In the genomic region with DNA sequence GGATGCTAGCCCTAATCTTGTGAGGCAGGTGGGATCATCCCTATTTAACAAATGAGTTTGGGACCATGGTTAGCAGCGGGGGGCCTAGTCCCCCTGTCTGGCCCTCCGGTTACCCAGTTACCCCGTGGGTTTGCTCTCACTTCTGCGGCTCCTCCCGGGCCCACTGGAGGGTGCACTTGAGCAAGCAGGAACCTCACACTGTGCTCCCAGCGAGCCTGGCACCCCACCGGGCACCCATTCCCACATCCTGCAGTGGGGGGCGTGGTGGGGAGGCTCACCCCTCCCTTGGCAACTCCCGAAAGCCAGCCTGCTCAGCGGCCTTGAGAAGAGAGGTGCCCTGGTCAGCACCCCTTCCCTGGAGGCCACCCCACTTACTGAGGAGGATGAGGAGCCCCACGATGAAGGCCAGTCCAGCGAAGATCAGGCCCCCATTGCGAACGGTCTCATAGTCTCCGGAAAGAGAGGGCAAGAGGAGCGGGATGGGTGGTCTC, we compare ENCODE assay signal across 8 cellular contexts. TPM values are rescaled to one million over a fixed set of nuclear protein-coding genes. Genes with fewer than 3 reads are reported as not detected.
A peak's percentile ranks its signal among the peaks of the same experiment; 100 is the strongest.
DNase-seq lines count a peak whose midpoint lies in the region; ATAC-seq, FAIRE-seq and TF ChIP-seq lines count a peak whose summit lies in the region.

No MANE protein-coding gene starts in this region.

- H3K9me3 ChIP-seq in endocrine pancreas (ENCODE audit: control insufficient read depth, low read length) = no peaks in the 10 kb centered on the region
- no peaks in the 10 kb centered on the region for H3K9me3 ChIP-seq in pancreas

- H3K4me1 Mint-ChIP-seq in activated CD4-positive, alpha-beta T cell treated with anti-CD3 and anti-CD28 coated beads for 36 hours = peaks cover 46% of the 10 kb centered on the region

- 21 to 25% methylated on average over 16 of the region's 16 CpGs for WGBS in pancreas, 2 donors

- no peaks in the 10 kb centered on the region for H3K9me3 Mint-ChIP-seq in activated CD4-positive, alpha-beta T cell treated with anti-CD3 and anti-CD28 coated beads for 36 hours (ENCODE audit: low read depth)

- intact Hi-C loops in activated CD4-positive, alpha-beta T cell treated with anti-CD3 and anti-CD28 coated beads for 36 hours (cut with DNase I, micrococcal nuclease) = loop anchor here in 1 of 2 experiments (1.0 kb wide), 2 partner anchors 125 to 231 kb away; no protein-coding TSS in a partner anchor
- intact Hi-C loops in pancreas (cut with DNase I) = no loop called here

- peak overlapping the region; percentile 29 for H3K27ac Mint-ChIP-seq in activated CD4-positive, alpha-beta T cell treated with anti-CD3 and anti-CD28 coated beads for 36 hours

- H3K27me3 ChIP-seq in endocrine pancreas (ENCODE audit: control insufficient read depth, insufficient read depth, low read length) (no peaks in the 10 kb centered on the region), pancreas (no peaks in the 10 kb centered on the region)

- TF ChIP-seq CTCF in HFF-Myc (IDR thresholded peaks at IDR 0.05; ENCODE audit: low read depth, low read length, missing control alignments) = peak; percentile 60
- TF ChIP-seq CTCF in pancreas (IDR thresholded peaks at IDR 0.05) = peak in 3 of 4 donors; percentile 45 to 65 (median 49)

- no peaks in the 10 kb centered on the region for H3K36me3 Mint-ChIP-seq in activated CD4-positive, alpha-beta T cell treated with anti-CD3 and anti-CD28 coated beads for 36 hours (ENCODE audit: low read depth)

- H3K4me3 Mint-ChIP-seq in activated CD4-positive, alpha-beta T cell treated with anti-CD3 and anti-CD28 coated beads for 36 hours = no peak overlapping the region

- H3K27me3 Mint-ChIP-seq in activated CD4-positive, alpha-beta T cell treated with anti-CD3 and anti-CD28 coated beads for 36 hours = no peaks in the 10 kb centered on the region

- POLR2A ChIA-PET in activated CD4-positive, alpha-beta T cell treated with anti-CD3 and anti-CD28 coated beads for 36 hours (lab: Charles Lee) = no interaction called here

- H3K27ac ChIP-seq in pancreas = peak overlapping the region; percentile 17 to 91 (median 82)

- H3K36me3 ChIP-seq in endocrine pancreas (ENCODE audit: control insufficient read depth, insufficient read depth, low read length) (no peaks in the 10 kb centered on the region), pancreas (no peaks in the 10 kb centered on the region)

- no peaks in the 10 kb centered on the region for H3K4me1 ChIP-seq in endocrine pancreas (ENCODE audit: control insufficient read depth, insufficient read depth, low read length)
- H3K4me1 ChIP-seq in pancreas = peaks cover 0 to 12% (median 5%) of the 10 kb centered on the region in 3 donors

- peak; percentile 30 for ATAC-seq in activated CD4-positive, alpha-beta T cell treated with anti-CD3 and anti-CD28 coated beads for 36 hours
- peak; percentile 22 to 50 (median 43) for ATAC-seq in pancreas
- ATAC-seq in GM18502 (IDR thresholded peaks at IDR 0.05; ENCODE audit: poor library complexity, unreplicated experiment) = no peak
- ATAC-seq in HG03139 (IDR thresholded peaks at IDR 0.05; ENCODE audit: unreplicated experiment) = no peak
- no peak for ATAC-seq in HG03520 (IDR thresholded peaks at IDR 0.05; ENCODE audit: unreplicated experiment)

- peak; percentile 53 for DNase-seq in CD1c-positive myeloid dendritic cell (ENCODE audit: extremely low spot score)
- no peak for DNase-seq in HFF-Myc (ENCODE audit: extremely low read depth, low read depth)
- peak; percentile 80 for DNase-seq in activated CD4-positive, alpha-beta T cell treated with anti-CD3 and anti-CD28 coated beads for 36 hours
- peak in 3 of 6 donors; percentile 62 to 80 (median 72) for DNase-seq in pancreas

- peak overlapping the region; percentile 75 for H3K9ac ChIP-seq in endocrine pancreas (ENCODE audit: control insufficient read depth, insufficient read depth, low read length)

- CTCF ChIA-PET in activated CD4-positive, alpha-beta T cell treated with anti-CD3 and anti-CD28 coated beads for 36 hours (lab: Charles Lee) = interaction anchor here (0.6 to 4.9 kb wide), 12 partner anchors 10 to 231 kb away, joined by 3 to 48 read pairs (median 4); no protein-coding TSS in a partner anchor

- no peak for FAIRE-seq in pancreas (lab: Jason Lieb, UNC)

- H3K4me3 ChIP-seq in HFF-Myc (replicated peaks; ENCODE audit: low read depth, low read length) = no peak overlapping the region
- H3K4me3 ChIP-seq in endocrine pancreas (ENCODE audit: control insufficient read depth, insufficient read depth, low read length) = no peak overlapping the region
- H3K4me3 ChIP-seq in pancreas = peak overlapping the region in 3 of 4 donors; percentile 34 to 43 (median 39)

RNA-seq across cellular contexts. Expression of a gene that starts 2.5 kb away (rescaled TPM):
- 1 to 10 TPM in 1 of 2 experiments, under 1 TPM in 1; 0.91 to 1.1 TPM for total RNA-seq in activated CD4-positive, alpha-beta T cell treated with anti-CD3 and anti-CD28 coated beads for 36 hours
- 100 to 1,000 TPM; 220 to 395 (median 314) TPM for total RNA-seq in pancreas
- 1,000 to 10,000 TPM; 1,418 to 2,509 TPM for polyA plus RNA-seq in pancreas

RNA-seq across cellular contexts. Expression of a gene that starts 25.1 kb away (rescaled TPM):
- total RNA-seq in activated CD4-positive, alpha-beta T cell treated with anti-CD3 and anti-CD28 coated beads for 36 hours = under 1 TPM; 0.05 to 0.67 TPM
- 1 to 10 TPM in 5 of 6 donors, under 1 TPM in 1; 0.69 to 2.7 (median 1.8) TPM for total RNA-seq in pancreas
- 1 to 10 TPM; 1.7 to 1.9 TPM for polyA plus RNA-seq in pancreas

RNA-seq across cellular contexts. Expression of a gene that starts 54.4 kb away (rescaled TPM):
- under 1 TPM; 0.46 to 0.47 TPM for total RNA-seq in activated CD4-positive, alpha-beta T cell treated with anti-CD3 and anti-CD28 coated beads for 36 hours
- 10 to 100 TPM in 1 of 6 donors, 1 to 10 TPM in 5; 2.7 to 17.2 (median 6.5) TPM for total RNA-seq in pancreas
- 10 to 100 TPM; 14.3 to 48.0 TPM for polyA plus RNA-seq in pancreas

Comparison
In these comparisons a context has a peak if more than half of its experiments do, and no peak if none do; other contexts are left out.
1. H3K4me3 ChIP-seq: peak in pancreas (3 of 4); none in HFF-Myc (single experiment) and endocrine pancreas (single experiment).
2. ATAC-seq: peak in activated CD4-positive, alpha-beta T cell treated with anti-CD3 and anti-CD28 coated beads for 36 hours (single experiment) and pancreas (4 of 4); none in GM18502 (single experiment), HG03139 (single experiment) and HG03520 (single experiment).
3. RNA of a gene that starts 2.5 kb away (total RNA-seq): 220 to 395 TPM in pancreas; 0.91 to 1.1 TPM in activated CD4-positive, alpha-beta T cell treated with anti-CD3 and anti-CD28 coated beads for 36 hours; every median in the first group is over 100 times any median in the second.